1 cellular context compared by ENCODE assay signal in the genomic region with DNA sequence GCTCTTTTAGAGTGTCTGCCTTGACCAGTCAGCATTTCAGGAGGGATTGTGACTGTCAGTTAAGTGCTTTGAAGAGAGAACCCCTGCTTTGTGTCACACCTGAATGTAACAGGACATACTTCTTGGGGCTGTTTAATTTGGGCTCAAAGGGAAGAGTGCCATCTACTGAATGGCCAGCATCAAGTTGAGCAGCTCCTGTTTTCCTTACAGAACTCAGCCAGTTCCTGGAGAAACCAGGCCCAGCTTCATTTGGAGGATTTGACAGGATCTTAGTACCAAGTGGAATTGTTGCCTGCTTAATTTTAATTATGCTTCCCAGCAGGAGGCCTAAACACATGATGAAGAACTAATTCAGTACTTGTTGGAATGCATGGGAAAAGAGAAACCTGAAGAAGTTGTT.
TF ChIP-seq lines count a peak whose summit lies in the region.

No MANE protein-coding gene starts in this region.

TF ChIP-seq in GM12878, 131 proteins besides CTCF, POLR2A, EP300 and RAD21 (continued from another document):
- TF ChIP-seq, protein P1, sequence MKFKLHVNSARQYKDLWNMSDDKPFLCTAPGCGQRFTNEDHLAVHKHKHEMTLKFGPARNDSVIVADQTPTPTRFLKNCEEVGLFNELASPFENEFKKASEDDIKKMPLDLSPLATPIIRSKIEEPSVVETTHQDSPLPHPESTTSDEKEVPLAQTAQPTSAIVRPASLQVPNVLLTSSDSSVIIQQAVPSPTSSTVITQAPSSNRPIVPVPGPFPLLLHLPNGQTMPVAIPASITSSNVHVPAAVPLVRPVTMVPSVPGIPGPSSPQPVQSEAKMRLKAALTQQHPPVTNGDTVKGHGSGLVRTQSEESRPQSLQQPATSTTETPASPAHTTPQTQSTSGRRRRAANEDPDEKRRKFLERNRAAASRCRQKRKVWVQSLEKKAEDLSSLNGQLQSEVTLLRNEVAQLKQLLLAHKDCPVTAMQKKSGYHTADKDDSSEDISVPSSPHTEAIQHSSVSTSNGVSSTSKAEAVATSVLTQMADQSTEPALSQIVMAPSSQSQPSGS (IDR thresholded peaks at IDR 0.05; ENCODE audit: low read length), result no peak
